Comparison of ENCODE assay signal across 17 cellular contexts in the genomic region with DNA sequence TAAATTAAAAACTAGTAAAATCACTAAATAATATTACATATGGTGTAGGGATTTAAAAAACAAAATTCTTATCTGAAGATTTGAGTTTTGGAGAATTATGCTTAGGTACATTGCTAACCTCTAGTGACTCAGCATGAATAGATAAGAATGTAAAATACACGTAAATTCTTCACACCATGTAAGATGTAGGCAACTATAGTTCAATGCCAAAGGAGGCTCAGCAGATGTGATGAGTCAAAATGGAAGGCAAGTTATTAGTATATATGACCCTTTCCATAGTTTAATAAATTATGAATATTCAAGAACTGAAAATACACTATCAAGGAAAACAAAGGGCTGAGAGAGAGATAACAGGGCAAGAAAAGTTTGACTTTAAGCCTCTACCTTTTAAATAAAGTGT.
A peak's percentile ranks its signal among the peaks of the same experiment; 100 is the strongest.
DNase-seq lines count a peak whose midpoint lies in the region; ATAC-seq and TF ChIP-seq lines count a peak whose summit lies in the region.
"Had no signal": no experiment of that assay in that cellular context is flagged by ENCODE, and none has a peak within 500 bp of the region (broad histone marks: within the 10 kb centered on the region; RNA-seq: fewer than 3 reads in every experiment).

No MANE protein-coding gene starts in this region.

- in situ Hi-C loops in GM13977 (cut with MboI; ENCODE audit: low pct_unique_long_range_greater_than_20kb, low sequenced_read_pairs, unreplicated experiment), result no loop called here

- no peak overlapping the region for H3K4me3 ChIP-seq in vagina
- H3K4me3 ChIP-seq: ascending aorta, colonic mucosa, GM23338, left lung, skin epidermis had no signal

- H3K27ac ChIP-seq in vagina, result no peak overlapping the region
- H3K27ac ChIP-seq: ascending aorta, colonic mucosa, left lung, skin epidermis, WERI-Rb-1 had no signal

- intact Hi-C loops in vagina (cut with DNase I), result no loop called here

- TF ChIP-seq CTCF in GM13977 (IDR thresholded peaks at IDR 0.05; ENCODE audit: extremely low read depth, insufficient read depth, missing control alignments) (no peak), vagina (IDR thresholded peaks at IDR 0.05) (no peak)

- H3K36me3 ChIP-seq in vagina, result no peaks in the 10 kb centered on the region
- H3K36me3 ChIP-seq: ascending aorta, colonic mucosa, left lung, WERI-Rb-1 had no signal

- no peak for TF ChIP-seq POLR2A in vagina (IDR thresholded peaks at IDR 0.05)

- H3K27me3 ChIP-seq in vagina, result no peaks in the 10 kb centered on the region
- H3K27me3 ChIP-seq: ascending aorta, colonic mucosa, left lung had no signal

- peak; percentile 35 for ATAC-seq in GM19025 (IDR thresholded peaks at IDR 0.05; ENCODE audit: low read depth, unreplicated experiment)
- peak; percentile 45 for ATAC-seq in HG02852 (IDR thresholded peaks at IDR 0.05; ENCODE audit: unreplicated experiment)
- ATAC-seq in HG03439 (IDR thresholded peaks at IDR 0.05; ENCODE audit: unreplicated experiment), result peak; percentile 50
- ATAC-seq in HG03095 (IDR thresholded peaks at IDR 0.05; ENCODE audit: unreplicated experiment), result no peak
- ATAC-seq: GM23338; left lung; stimulated activated memory B cell treated with anti-CD40 and anti-IgM and Interleukin-4, amounts not matched to agents 10 μg/mL and 1 μg/mL and 100 μg/mL, for 72 hours had no signal

- no peaks in the 10 kb centered on the region for H3K4me1 ChIP-seq in vagina
- H3K4me1 ChIP-seq: ascending aorta, colonic mucosa, left lung had no signal

- DNase-seq in GM13977 (ENCODE audit: low spot score) (peak; percentile 12), NCI-H1092 treated with DMSO at 0.1 percent for 48 hours (lab: John Stamatoyannopoulos, UW) (no peak), vagina (ENCODE audit: extremely low spot score in 2 of 2) (no peak)
- DNase-seq in stimulated activated CD4-positive, alpha-beta T cell treated with anti-CD3 and anti-CD28 coated beads, Interleukin-2, amount 100 ng/mL, for 24 hours, result no peak
- DNase-seq: colonic mucosa, DMS79 treated with DMSO at 0.1 percent for 48 hours, left lung, trophoblast cell, WERI-Rb-1 had no signal

- H3K9me3 ChIP-seq in vagina, result no peaks in the 10 kb centered on the region
- H3K9me3 ChIP-seq: ascending aorta, colonic mucosa had no signal
